20 cellular contexts compared by ENCODE assay signal in the genomic region with DNA sequence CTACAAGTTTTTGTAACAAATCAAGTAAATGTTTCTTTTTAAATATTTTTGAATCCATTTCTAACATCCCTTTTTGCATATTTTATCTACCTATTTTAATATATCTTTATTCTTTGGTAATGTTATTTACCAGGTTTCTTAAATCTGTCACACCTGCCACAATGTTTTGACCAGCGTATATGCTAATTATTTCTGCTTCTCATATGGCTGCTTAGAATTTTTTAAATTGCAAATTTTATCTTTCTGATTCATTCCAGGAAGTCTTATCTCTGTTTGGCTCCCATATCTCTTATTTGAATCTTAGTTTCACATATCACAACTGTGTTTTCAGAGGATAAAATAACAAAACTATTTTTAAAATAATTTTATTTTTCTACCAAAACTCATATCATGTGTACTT.
"Had no signal": no experiment of that assay in that cellular context is flagged by ENCODE, and none has a peak within 500 bp of the region (broad histone marks: within the 10 kb centered on the region; RNA-seq: fewer than 3 reads in every experiment).

No MANE protein-coding gene starts in this region.

- H3K4me1 ChIP-seq: SJCRH30 had no signal

- DNase-seq: IMR-90; KG1; MV-4-11; NCI-H1048; NCI-H1105; NCI-H1417 treated with DMSO at 0.1 percent for 48 hours; NCI-H146; NCI-H187; NCI-H2029; NCI-H2081 treated with DMSO at 0.1 percent for 48 hours; NCI-H2171; NCI-H226; NCI-H446; NCI-H510A; NCI-H524 treated with DMSO at 0.1 percent for 48 hours; NCI-H69; NCI-H774; NK-92 treated with Interleukin-12 subunit alpha and Interleukin-12 subunit beta, amount 100 ng/mL, for 24 hours; SHP77 treated with DMSO at 0.1 percent for 48 hours; SJCRH30 had no signal

- H3K9me3 ChIP-seq: SJCRH30 had no signal

- H3K27ac ChIP-seq: SJCRH30 had no signal

- H3K27me3 ChIP-seq: SJCRH30 had no signal

- H3K36me3 ChIP-seq: SJCRH30 had no signal

- H3K4me3 ChIP-seq: SJCRH30 had no signal
